ENCODE assay signal across 25 cellular contexts in the genomic region with DNA sequence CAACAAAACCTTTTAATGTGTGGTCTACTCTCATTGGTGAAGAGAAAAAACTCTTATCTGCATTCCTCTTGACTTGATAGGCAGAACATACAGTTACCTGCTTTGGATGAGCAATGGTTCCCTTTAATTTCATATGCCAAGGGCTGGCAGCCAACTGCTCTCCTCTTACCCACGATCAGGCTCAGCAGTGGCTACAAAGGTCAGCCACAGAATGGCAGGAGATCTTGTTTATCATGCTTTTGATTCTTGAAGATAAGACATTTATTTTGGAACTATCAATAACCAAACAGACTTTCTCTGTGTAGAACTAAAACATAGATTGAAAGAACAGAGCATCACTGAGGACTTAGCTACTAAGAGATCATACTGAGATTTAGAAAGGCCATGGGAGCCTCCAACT.
"Had no signal": no experiment of that assay in that cellular context is flagged by ENCODE, and none has a peak within 500 bp of the region (broad histone marks: within the 10 kb centered on the region; RNA-seq: fewer than 3 reads in every experiment).

No MANE protein-coding gene starts in this region.

- H3K36me3 ChIP-seq: ascending aorta, cardiac muscle cell, SJCRH30 had no signal

- DNase-seq: activated CD4-positive, alpha-beta T cell treated with anti-CD3 and anti-CD28 coated beads, Interleukin-2, amount 10 ng/mL, durations not matched to agents 24 days and 14 days; activated CD4-positive, alpha-beta T cell treated with anti-CD3 and anti-CD28 coated beads, Interleukin-2, amount 50 U/mL, for 4 hours; activated effector memory CD4-positive, alpha-beta T cell treated with Interleukin-2 at 50 U/mL for 16 hours; activated naive CD4-positive, alpha-beta T cell treated with anti-CD3 and anti-CD28 coated beads, Interleukin-2, amount 10 ng/mL, durations not matched to agents 7 days and 5 days; activated T-cell treated with anti-CD3 and anti-CD28 coated beads for 4 hours; activated T-cell treated with anti-CD3 and anti-CD28 coated beads, Interleukin-2, amount 50 U/mL, for 4 hours; amygdala; NCI-H1092 treated with DMSO at 0.1 percent for 48 hours; NCI-H1417; NCI-H187 treated with DMSO at 0.1 percent for 48 hours; NCI-H2081; NCI-H2171 treated with DMSO at 0.1 percent for 48 hours; NCI-H2227 treated with DMSO at 0.1 percent for 48 hours; NCI-H446 treated with DMSO at 0.1 percent for 48 hours; NCI-H524; NCI-H69; NCI-H82; NK-92 treated with Interleukin-12 subunit alpha and Interleukin-12 subunit beta, amount 100 ng/mL, for 24 hours; SHP77; SJCRH30; T1000 had no signal

- H3K27me3 ChIP-seq: ascending aorta had no signal

- H3K4me3 ChIP-seq: ascending aorta, cardiac muscle cell, K562, SJCRH30, SK-N-MC had no signal

- H3K27ac ChIP-seq: ascending aorta, cardiac muscle cell, SJCRH30, SK-N-MC had no signal

- ATAC-seq: activated T-cell treated with anti-CD3 and anti-CD28 coated beads, Interleukin-2, amount 50 U/mL, for 4 hours; K562 had no signal

- H3K4me1 ChIP-seq: SJCRH30 had no signal

- H3K9me3 ChIP-seq: ascending aorta, SJCRH30 had no signal
